In the genomic region with DNA sequence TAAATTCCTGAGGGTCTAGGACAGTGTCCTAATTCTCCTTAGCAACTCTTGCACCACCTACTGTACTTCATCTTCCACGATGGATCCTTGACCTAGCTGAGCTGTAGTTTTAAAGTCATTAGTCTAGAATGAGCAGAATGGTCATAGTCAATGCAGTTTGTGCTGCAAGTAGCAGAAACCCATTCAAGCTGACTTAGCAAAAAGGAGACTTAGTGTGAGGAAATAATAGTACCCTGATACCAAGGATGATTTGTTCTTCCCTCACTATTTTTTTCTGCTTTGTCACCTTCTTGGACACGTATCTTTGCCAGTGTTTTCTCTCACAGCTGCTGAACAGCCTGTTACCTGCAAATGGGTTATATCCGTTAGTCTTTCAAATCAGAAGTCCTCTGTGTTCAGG, we compare ENCODE assay signal across 22 cellular contexts.
"Had no signal": no experiment of that assay in that cellular context is flagged by ENCODE, and none has a peak within 500 bp of the region (broad histone marks: within the 10 kb centered on the region; RNA-seq: fewer than 3 reads in every experiment).

No MANE protein-coding gene starts in this region.

- H3K4me3 Mint-ChIP-seq: activated B cell treated with CpG ODN at 0.5 μM for 24 hours; activated naive CD8-positive, alpha-beta T cell treated with anti-CD3 and anti-CD28 coated beads, Interleukin-2, amount 50 U/mL, for 24 hours; activated T-helper 1 cell treated with anti-CD3 and anti-CD28 coated beads, Interleukin-12 subunit alpha, Interleukin-12 subunit beta, Interleukin-2, Interleukin-4 antibody, amounts not matched to agents 30 ng/mL and 10 ng/mL and 1 ng/mL, durations not matched to agents 14 hours and 24 hours and 36 hours; memory B cell had no signal

- H3K27ac Mint-ChIP-seq: activated B cell treated with CpG ODN at 0.5 μM for 24 hours; activated naive CD8-positive, alpha-beta T cell treated with anti-CD3 and anti-CD28 coated beads, Interleukin-2, amount 50 U/mL, for 24 hours; activated T-helper 1 cell treated with anti-CD3 and anti-CD28 coated beads, Interleukin-12 subunit alpha, Interleukin-12 subunit beta, Interleukin-2, Interleukin-4 antibody, amounts not matched to agents 30 ng/mL and 10 ng/mL and 1 ng/mL, durations not matched to agents 14 hours and 24 hours and 36 hours; brain had no signal

- H3K9me3 Mint-ChIP-seq: activated B cell treated with CpG ODN at 0.5 μM for 24 hours; activated naive CD8-positive, alpha-beta T cell treated with anti-CD3 and anti-CD28 coated beads, Interleukin-2, amount 50 U/mL, for 24 hours; activated T-helper 1 cell treated with anti-CD3 and anti-CD28 coated beads, Interleukin-12 subunit alpha, Interleukin-12 subunit beta, Interleukin-2, Interleukin-4 antibody, amounts not matched to agents 30 ng/mL and 10 ng/mL and 1 ng/mL, durations not matched to agents 14 hours and 24 hours and 36 hours; brain; memory B cell had no signal

- DNase-seq: activated B cell treated with CpG ODN at 0.5 μM for 24 hours; activated CD4-positive, alpha-beta T cell treated with anti-CD3 and anti-CD28 coated beads for 4 hours; activated CD4-positive, alpha-beta T cell treated with anti-CD3 and anti-CD28 coated beads, Interleukin-2, amount 50 U/mL, for 48 hours; activated gamma-delta T cell; activated naive CD4-positive, alpha-beta T cell treated with anti-CD3 and anti-CD28 coated beads, Interleukin-2, amount 50 U/mL, for 16 hours; activated naive CD8-positive, alpha-beta T cell treated with anti-CD3 and anti-CD28 coated beads, Interleukin-2, amount 50 U/mL, for 24 hours; anterior cingulate cortex; head of caudate nucleus; islet precursor cell; left colon; spleen; stimulated activated CD4-positive, alpha-beta T cell treated with anti-CD3 and anti-CD28 coated beads, Interleukin-4, amount 100 ng/mL, for 1 hour; stimulated activated naive CD4-positive, alpha-beta T cell treated with Interleukin-2 at 50 U/mL for 16 hours; T1000; upper lobe of left lung had no signal

- H3K27me3 ChIP-seq: gastroesophageal sphincter, spleen, upper lobe of left lung had no signal

- H3K9me3 ChIP-seq: gastroesophageal sphincter, prostate gland, spleen, thoracic aorta, upper lobe of left lung had no signal

- H3K27me3 Mint-ChIP-seq: activated B cell treated with CpG ODN at 0.5 μM for 24 hours; activated naive CD8-positive, alpha-beta T cell treated with anti-CD3 and anti-CD28 coated beads, Interleukin-2, amount 50 U/mL, for 24 hours; memory B cell had no signal

- H3K27ac ChIP-seq: epithelial cell of prostate, gastroesophageal sphincter, prostate gland, thoracic aorta, upper lobe of left lung had no signal

- ATAC-seq: activated naive CD8-positive, alpha-beta T cell treated with anti-CD3 and anti-CD28 coated beads, Interleukin-2, amount 50 U/mL, for 24 hours; gastroesophageal sphincter; left colon had no signal

- H3K4me3 ChIP-seq: gastroesophageal sphincter, prostate gland, spleen, thoracic aorta, upper lobe of left lung had no signal

- H3K36me3 ChIP-seq: prostate gland, thoracic aorta had no signal
